12 cellular contexts compared by ENCODE assay signal in genomic region chr12:132888852-132889251, GRCh38. TPM values are rescaled to one million over a fixed set of nuclear protein-coding genes. Genes with fewer than 3 reads are reported as not detected.
DNase-seq lines count a peak whose midpoint lies in the region; ATAC-seq and TF ChIP-seq lines count a peak whose summit lies in the region.
"Had no signal": no experiment of that assay in that cellular context is flagged by ENCODE, and none has a peak within 500 bp of the region (broad histone marks: within the 10 kb centered on the region; RNA-seq: fewer than 3 reads in every experiment).

No MANE protein-coding gene starts in this region.

- H3K4me1 Mint-ChIP-seq in endothelial cell (ENCODE audit: unreplicated experiment) (peaks cover 12% of the 10 kb centered on the region), osteocyte (ENCODE audit: unreplicated experiment) (peaks cover 10% of the 10 kb centered on the region)

- no peak overlapping the region for H3K27ac ChIP-seq in PC-9
- H3K27ac ChIP-seq in esophagus squamous epithelium, result peak overlapping the region in 1 of 4 donors; percentile 99
- H3K27ac ChIP-seq: SK-N-MC had no signal

- WGBS in esophagus squamous epithelium, 2 donors, result 70 to 86% methylated on average over 4 to 6 of the region's 6 CpGs

- H3K36me3 Mint-ChIP-seq in endothelial cell (ENCODE audit: low read depth, unreplicated experiment) (peaks cover 22% of the 10 kb centered on the region), osteocyte (ENCODE audit: unreplicated experiment) (peaks cover 11% of the 10 kb centered on the region)

- H3K4me1 ChIP-seq in ES-I3 (ENCODE audit: insufficient read depth, low read length) (peaks cover 6% of the 10 kb centered on the region), PC-9 (replicated peaks; ENCODE audit: insufficient read depth) (no peaks in the 10 kb centered on the region), esophagus squamous epithelium (peaks cover 0 to 24% (median 5%) of the 10 kb centered on the region in 3 donors)

- H3K27ac Mint-ChIP-seq in endothelial cell (ENCODE audit: unreplicated experiment) (peak overlapping the region; percentile 65), osteocyte (ENCODE audit: unreplicated experiment) (peak overlapping the region; percentile 7)

- H3K36me3 ChIP-seq in ES-I3 (ENCODE audit: insufficient read depth, low read length) (peaks cover 3% of the 10 kb centered on the region), PC-9 (ENCODE audit: low read depth) (no peaks in the 10 kb centered on the region), esophagus squamous epithelium (peaks cover 0 to 19% (median 0%) of the 10 kb centered on the region in 3 donors)

- BruUV-seq in PC-9 (replicated peaks; lab: Mats Ljungman, UMichigan), result no TSS peak

- ATAC-seq in GM18511 (IDR thresholded peaks at IDR 0.05; ENCODE audit: unreplicated experiment), result no peak

- H3K4me3 Mint-ChIP-seq in endothelial cell (ENCODE audit: unreplicated experiment) (peak overlapping the region; percentile 81), osteocyte (ENCODE audit: unreplicated experiment) (peak overlapping the region; percentile 98)

- TF ChIP-seq POLR2A in esophagus squamous epithelium (IDR thresholded peaks at IDR 0.05), result no peak

- H3K4me2 ChIP-seq in PC-9, result peak overlapping the region; percentile 85

- H3K27me3 Mint-ChIP-seq in endothelial cell (ENCODE audit: unreplicated experiment) (peaks cover 19% of the 10 kb centered on the region), osteocyte (ENCODE audit: unreplicated experiment) (no peaks in the 10 kb centered on the region)

- H3K4me3 ChIP-seq in PC-9 (peak overlapping the region; percentile 95; the same call in 1 of the 2 replicates), esophagus squamous epithelium (no peak overlapping the region)
- H3K4me3 ChIP-seq: SK-N-MC had no signal

- H3K9me3 Mint-ChIP-seq in endothelial cell (ENCODE audit: unreplicated experiment) (no peaks in the 10 kb centered on the region), osteocyte (ENCODE audit: unreplicated experiment) (peaks cover 27% of the 10 kb centered on the region)

- H2AFZ ChIP-seq in PC-9, result no peak overlapping the region

- peaks cover 4% of the 10 kb centered on the region for H3F3A ChIP-seq in PC-9 (ENCODE audit: insufficient read depth, low read depth)

- no peaks in the 10 kb centered on the region for H3K79me2 ChIP-seq in PC-9 (ENCODE audit: low read depth)

- intact Hi-C loops in PC-9 (cut with micrococcal nuclease; ENCODE audit: unreplicated experiment), result no loop called here
- intact Hi-C loops in esophagus squamous epithelium (cut with DNase I), result no loop called here

- H3K27me3 ChIP-seq in PC-9 (ENCODE audit: insufficient read depth, low read depth) (peaks cover 6% of the 10 kb centered on the region; the same call in 1 of the 2 replicates), esophagus squamous epithelium (no peaks in the 10 kb centered on the region)
- H3K27me3 ChIP-seq: left lung had no signal

- H3K9ac ChIP-seq in ES-I3 (ENCODE audit: low read depth, low read length), result peak overlapping the region; percentile 90

- no peaks in the 10 kb centered on the region for H3K9me2 ChIP-seq in PC-9 (ENCODE audit: insufficient read depth)

- TF ChIP-seq CTCF in PC-9 (conservative IDR thresholded peaks at IDR 0.05) (no peak), endothelial cell (IDR thresholded peaks at IDR 0.05; ENCODE audit: unreplicated experiment) (no peak), osteocyte (IDR thresholded peaks at IDR 0.05) (no peak), esophagus squamous epithelium (IDR thresholded peaks at IDR 0.05) (no peak)

- DNase-seq in PC-9 (no peak), endothelial cell (ENCODE audit: low spot score) (no peak), osteocyte (ENCODE audit: extremely low spot score, unreplicated experiment) (no peak), H4 (ENCODE audit: low spot score) (no peak), esophagus squamous epithelium (lab: John Stamatoyannopoulos, UW) (no peak)
- DNase-seq: activated CD8-positive, alpha-beta memory T cell treated with anti-CD3 and anti-CD28 coated beads for 24 hours; central memory CD4-positive, alpha-beta T cell; left lung; NCI-H146 had no signal

- H4K20me1 ChIP-seq in PC-9 (ENCODE audit: insufficient read depth), result no peaks in the 10 kb centered on the region

- H3K9me3 ChIP-seq in ES-I3 (ENCODE audit: control insufficient read depth, insufficient read depth, low read length) (no peaks in the 10 kb centered on the region; the same call in 1 of the 2 replicates), PC-9 (ENCODE audit: insufficient read depth, low read depth) (peaks cover 10% of the 10 kb centered on the region), esophagus squamous epithelium (no peaks in the 10 kb centered on the region)
- H3K9me3 ChIP-seq: left lung had no signal

- POLR2A ChIA-PET in PC-9 (lab: Charles Lee; ENCODE audit: unreplicated experiment), result no interaction called here

- CTCF ChIA-PET in PC-9 (lab: Charles Lee), result no interaction called here

RNA-seq across cellular contexts. Expression of gene CHFR, which starts 1.4 kb away (rescaled TPM):
- total RNA-seq in PC-9 (2021) (15.5 and 17.8 TPM in 2 replicates), endothelial cell (ENCODE audit: unreplicated experiment) (74.1 TPM), osteocyte (58.4 and 63.3 TPM in 2 replicates), esophagus squamous epithelium (10 to 100 TPM; 19.0 to 37.9 (median 35.8) TPM)
- total RNA-seq in H4 (2014; rRNA removed; shearing (Covaris generic)), result 6.4 and 11.9 TPM in 2 replicates
